In the genomic region with DNA sequence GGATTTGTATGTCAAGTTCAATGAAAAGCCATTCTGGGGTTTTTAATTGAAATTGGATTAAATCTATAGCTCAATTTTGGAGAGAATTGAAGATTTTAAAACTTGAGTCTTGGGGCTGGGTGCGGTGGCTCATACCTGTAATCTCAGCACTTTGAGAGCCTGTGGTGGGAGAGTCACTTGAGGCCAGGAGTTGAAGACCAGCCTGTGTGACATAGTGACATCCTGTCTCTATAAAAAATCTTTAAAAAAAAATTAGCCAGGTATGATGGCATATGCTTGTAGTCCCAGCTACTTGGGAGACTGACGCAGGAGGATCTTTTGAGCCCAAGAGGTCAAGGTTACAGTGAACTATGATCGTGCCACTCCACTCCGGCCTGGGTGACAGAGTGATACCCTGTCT, we compare ENCODE assay signal across 25 cellular contexts. TPM values are rescaled to one million over a fixed set of nuclear protein-coding genes. Genes with fewer than 3 reads are reported as not detected.
DNase-seq lines count a peak whose midpoint lies in the region; ATAC-seq lines count a peak whose summit lies in the region.
"Had no signal": no experiment of that assay in that cellular context is flagged by ENCODE, and none has a peak within 500 bp of the region (broad histone marks: within the 10 kb centered on the region; RNA-seq: fewer than 3 reads in every experiment).

No MANE protein-coding gene starts in this region.

- intact Hi-C loops in activated CD4-positive, alpha-beta memory T cell treated with anti-CD3 and anti-CD28 coated beads for 36 hours (cut with micrococcal nuclease), result loop anchor here (1.0 to 2.0 kb wide), 3 partner anchors 11 to 49 kb away; partner anchors contain the start of gene SH2D3A

- CTCF ChIA-PET in activated CD4-positive, alpha-beta memory T cell treated with anti-CD3 and anti-CD28 coated beads for 36 hours (lab: Charles Lee), result interaction anchor here (0.9 to 3.7 kb wide), 5 partner anchors 11 to 60 kb away, joined by 3 to 29 read pairs (median 7); partner anchors contain the start of gene VAV1

- H3K36me3 Mint-ChIP-seq in activated naive CD4-positive, alpha-beta T cell treated with anti-CD3 and anti-CD28 coated beads, Interleukin-2, amount 50 U/mL, for 24 hours, result peaks cover 19% of the 10 kb centered on the region
- peaks cover 33% of the 10 kb centered on the region for H3K36me3 Mint-ChIP-seq in activated CD4-positive, alpha-beta memory T cell treated with anti-CD3 and anti-CD28 coated beads for 36 hours
- H3K36me3 Mint-ChIP-seq in effector memory CD8-positive, alpha-beta T cell (ENCODE audit: insufficient read depth), result peaks cover 9% of the 10 kb centered on the region

- no peak for DNase-seq in activated naive CD4-positive, alpha-beta T cell treated with anti-CD3 and anti-CD28 coated beads, Interleukin-2, amount 50 U/mL, for 16 hours
- DNase-seq in activated CD4-positive, alpha-beta memory T cell treated with anti-CD3 and anti-CD28 coated beads for 36 hours, result peak; percentile 34
- no peak for DNase-seq in effector memory CD8-positive, alpha-beta T cell
- DNase-seq in inferior parietal cortex (ENCODE audit: extremely low spot score), result no peak
- DNase-seq in C1 segment of cervical spinal cord (lab: John Stamatoyannopoulos, UW), result no peak
- DNase-seq: activated CD8-positive, alpha-beta memory T cell treated with anti-CD3 and anti-CD28 coated beads for 24 hours; brain microvascular endothelial cell; colonic mucosa; DMS153; endodermal cell; esophagus squamous epithelium; islet precursor cell; Kasumi-1; left ventricle myocardium superior; naive B cell; NCI-H187; testis; uterus had no signal

- H3K4me1 Mint-ChIP-seq in activated naive CD4-positive, alpha-beta T cell treated with anti-CD3 and anti-CD28 coated beads, Interleukin-2, amount 50 U/mL, for 24 hours, result peaks cover 78% of the 10 kb centered on the region
- peaks cover 70% of the 10 kb centered on the region for H3K4me1 Mint-ChIP-seq in activated CD4-positive, alpha-beta memory T cell treated with anti-CD3 and anti-CD28 coated beads for 36 hours (ENCODE audit: low read depth)
- peaks cover 40 to 67% of the 10 kb centered on the region in 2 donors for H3K4me1 Mint-ChIP-seq in effector memory CD8-positive, alpha-beta T cell (ENCODE audit: low read depth in 2 of 2)
- H3K4me1 Mint-ChIP-seq: endodermal cell had no signal

- POLR2A ChIA-PET in activated CD4-positive, alpha-beta memory T cell treated with anti-CD3 and anti-CD28 coated beads for 36 hours (lab: Charles Lee), result interaction anchor here (0.7 to 1.9 kb wide), 7 partner anchors 11 to 616 kb away, joined by 3 to 14 read pairs (median 5); partner anchors contain the start of genes SH2D3A and VAV1

- no peaks in the 10 kb centered on the region for H3K27me3 Mint-ChIP-seq in activated naive CD4-positive, alpha-beta T cell treated with anti-CD3 and anti-CD28 coated beads, Interleukin-2, amount 50 U/mL, for 24 hours
- no peaks in the 10 kb centered on the region for H3K27me3 Mint-ChIP-seq in activated CD4-positive, alpha-beta memory T cell treated with anti-CD3 and anti-CD28 coated beads for 36 hours
- no peaks in the 10 kb centered on the region for H3K27me3 Mint-ChIP-seq in effector memory CD8-positive, alpha-beta T cell
- H3K27me3 Mint-ChIP-seq: naive B cell had no signal

- H3K4me3 Mint-ChIP-seq in activated naive CD4-positive, alpha-beta T cell treated with anti-CD3 and anti-CD28 coated beads, Interleukin-2, amount 50 U/mL, for 24 hours, result peak overlapping the region; percentile 17
- H3K4me3 Mint-ChIP-seq in activated CD4-positive, alpha-beta memory T cell treated with anti-CD3 and anti-CD28 coated beads for 36 hours, result no peak overlapping the region
- H3K4me3 Mint-ChIP-seq in effector memory CD8-positive, alpha-beta T cell, result peak overlapping the region; percentile 4 to 21
- H3K4me3 Mint-ChIP-seq: activated T-helper 1 cell treated with anti-CD3 and anti-CD28 coated beads, Interleukin-12 subunit alpha, Interleukin-12 subunit beta, Interleukin-2, Interleukin-4 antibody, amounts not matched to agents 30 ng/mL and 10 ng/mL and 1 ng/mL, durations not matched to agents 14 hours and 24 hours and 36 hours; endodermal cell had no signal

- peaks cover 5% of the 10 kb centered on the region for H3K9me3 Mint-ChIP-seq in activated naive CD4-positive, alpha-beta T cell treated with anti-CD3 and anti-CD28 coated beads, Interleukin-2, amount 50 U/mL, for 24 hours
- peaks cover 8% of the 10 kb centered on the region for H3K9me3 Mint-ChIP-seq in activated CD4-positive, alpha-beta memory T cell treated with anti-CD3 and anti-CD28 coated beads for 36 hours
- H3K9me3 Mint-ChIP-seq in effector memory CD8-positive, alpha-beta T cell, result no peaks in the 10 kb centered on the region

- ATAC-seq in effector memory CD8-positive, alpha-beta T cell (replicated peaks), result peak; percentile 59
- no peak for ATAC-seq in HG03469 (IDR thresholded peaks at IDR 0.05; ENCODE audit: unreplicated experiment)
- ATAC-seq: HepG2, left ventricle myocardium superior had no signal

- H3K27ac Mint-ChIP-seq in activated naive CD4-positive, alpha-beta T cell treated with anti-CD3 and anti-CD28 coated beads, Interleukin-2, amount 50 U/mL, for 24 hours, result peak overlapping the region; percentile 70
- H3K27ac Mint-ChIP-seq in activated CD4-positive, alpha-beta memory T cell treated with anti-CD3 and anti-CD28 coated beads for 36 hours, result peak overlapping the region; percentile 73
- peak overlapping the region; percentile 2 to 69 for H3K27ac Mint-ChIP-seq in effector memory CD8-positive, alpha-beta T cell
- H3K27ac Mint-ChIP-seq: endodermal cell had no signal

RNA-seq across cellular contexts. Expression of gene VAV1, which starts 41.2 kb away (rescaled TPM):
- total RNA-seq in activated CD4-positive, alpha-beta memory T cell treated with anti-CD3 and anti-CD28 coated beads for 36 hours, result 10 to 100 TPM; 77.9 to 84.5 TPM
- total RNA-seq: endodermal cell, G401, HepG2, osteocyte had no signal

RNA-seq across cellular contexts. Expression of gene SH2D3A, which starts 46.4 kb away (rescaled TPM):
- 10 to 100 TPM; 17.1 to 18.2 TPM for total RNA-seq in activated CD4-positive, alpha-beta memory T cell treated with anti-CD3 and anti-CD28 coated beads for 36 hours
- total RNA-seq: osteocyte, right atrium auricular region had no signal
